In the genomic region with DNA sequence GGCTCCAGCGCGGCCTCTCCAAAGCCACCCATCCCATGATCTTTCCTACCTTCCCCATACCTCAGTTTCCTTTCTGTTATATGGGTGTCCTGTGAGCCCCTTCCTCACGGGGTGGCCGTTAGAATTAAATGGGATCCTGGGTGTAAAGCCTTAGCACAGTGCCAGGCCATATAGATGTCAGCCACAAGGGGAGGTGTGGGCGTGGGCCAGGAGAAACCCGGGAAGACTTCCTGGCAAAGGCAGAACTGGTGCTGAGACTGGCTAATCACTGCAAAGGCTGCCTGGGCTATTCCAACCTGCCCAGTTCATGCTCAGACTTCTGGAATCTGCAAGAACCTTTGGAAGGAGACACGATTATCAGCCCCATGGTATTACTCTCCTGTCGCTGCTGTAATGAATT, we compare ENCODE assay signal across 1 cellular context.
TF ChIP-seq lines count a peak whose summit lies in the region.

No MANE protein-coding gene starts in this region.

TF ChIP-seq in SK-N-SH, 30 proteins besides CTCF, POLR2A, EP300 and RAD21:
- TF ChIP-seq EZH2phosphoT487 (IDR thresholded peaks at IDR 0.05; ENCODE audit: borderline replicate concordance, low read depth) (no peak), GABPA (IDR thresholded peaks at IDR 0.05; ENCODE audit: low read depth) (no peak), TAF1 (IDR thresholded peaks at IDR 0.05; ENCODE audit: borderline replicate concordance, low read depth, low read length) (no peak), YY1 (IDR thresholded peaks at IDR 0.05; ENCODE audit: low read depth) (no peak)
- TF ChIP-seq, protein P1, sequence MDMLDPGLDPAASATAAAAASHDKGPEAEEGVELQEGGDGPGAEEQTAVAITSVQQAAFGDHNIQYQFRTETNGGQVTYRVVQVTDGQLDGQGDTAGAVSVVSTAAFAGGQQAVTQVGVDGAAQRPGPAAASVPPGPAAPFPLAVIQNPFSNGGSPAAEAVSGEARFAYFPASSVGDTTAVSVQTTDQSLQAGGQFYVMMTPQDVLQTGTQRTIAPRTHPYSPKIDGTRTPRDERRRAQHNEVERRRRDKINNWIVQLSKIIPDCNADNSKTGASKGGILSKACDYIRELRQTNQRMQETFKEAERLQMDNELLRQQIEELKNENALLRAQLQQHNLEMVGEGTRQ (IDR thresholded peaks at IDR 0.05; ENCODE audit: borderline replicate concordance, low read depth, low read length), result no peak
TF ChIP-seq in SK-N-SH: peak in this region for 0.
